20 cellular contexts compared by ENCODE assay signal in the genomic region with DNA sequence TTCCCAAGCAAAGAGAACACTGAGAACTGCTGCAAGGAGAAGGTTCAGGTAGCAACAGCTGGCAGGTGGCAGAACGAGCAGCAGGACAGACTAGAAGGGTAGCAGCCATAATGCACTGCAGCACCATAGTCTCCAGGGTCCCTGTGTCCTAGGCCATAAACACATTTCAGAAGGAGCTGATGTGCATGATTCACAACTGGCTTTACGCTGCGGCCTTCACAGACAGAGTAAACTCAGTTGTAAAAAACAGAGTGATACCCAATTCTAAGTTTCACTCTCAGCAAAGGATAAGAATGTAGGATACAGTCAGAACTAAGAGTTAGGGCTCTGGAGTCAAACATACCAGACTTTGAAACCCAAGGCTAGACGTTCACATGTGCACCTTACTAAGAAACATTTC. TPM values are rescaled to one million over a fixed set of nuclear protein-coding genes. Genes with fewer than 3 reads are reported as not detected.
DNase-seq lines count a peak whose midpoint lies in the region; ATAC-seq and TF ChIP-seq lines count a peak whose summit lies in the region.
"Had no signal": no experiment of that assay in that cellular context is flagged by ENCODE, and none has a peak within 500 bp of the region (broad histone marks: within the 10 kb centered on the region; RNA-seq: fewer than 3 reads in every experiment).

No MANE protein-coding gene starts in this region.

- H3K27ac Mint-ChIP-seq in activated T-cell treated with anti-CD3 and anti-CD28 coated beads, Interleukin-2, amount 50 U/mL, for 72 hours, result peak overlapping the region; percentile 30
- H3K27ac Mint-ChIP-seq: CD4-positive, alpha-beta T cell had no signal

- ATAC-seq in activated T-cell treated with anti-CD3 and anti-CD28 coated beads, Interleukin-2, amount 50 U/mL, for 72 hours (replicated peaks in 1 of 2), result peak; percentile 49 to 70
- ATAC-seq in mucosa of descending colon (peak; percentile 2), thoracic aorta (ENCODE audit: insufficient number of reproducible peaks, low FRiP score, low read depth) (no peak), HG03196 (IDR thresholded peaks at IDR 0.05; ENCODE audit: unreplicated experiment) (no peak)
- ATAC-seq: lower lobe of right lung, natural killer cell, upper lobe of right lung had no signal

- intact Hi-C loops in ascending aorta (cut with DNase I) (no loop called here), mucosa of descending colon (cut with DNase I, micrococcal nuclease) (no loop called here)

- peak overlapping the region; percentile 64 to 84 for H3K27ac ChIP-seq in ascending aorta
- H3K27ac ChIP-seq in thoracic aorta, result peak overlapping the region; percentile 75 to 80
- H3K27ac ChIP-seq: breast epithelium, lower lobe of right lung, upper lobe of right lung had no signal

- TF ChIP-seq CTCF in ascending aorta (IDR thresholded peaks at IDR 0.05), result no peak
- no peak for TF ChIP-seq CTCF in mucosa of descending colon (IDR thresholded peaks at IDR 0.05)
- no peak for TF ChIP-seq CTCF in thoracic aorta (IDR thresholded peaks at IDR 0.05)

- no peaks in the 10 kb centered on the region for H3K9me3 Mint-ChIP-seq in activated T-cell treated with anti-CD3 and anti-CD28 coated beads, Interleukin-2, amount 50 U/mL, for 72 hours
- H3K9me3 Mint-ChIP-seq: activated naive CD4-positive, alpha-beta T cell treated with anti-CD3 and anti-CD28 coated beads, Interleukin-2, amount 50 U/mL, for 72 hours; CD4-positive, alpha-beta T cell; natural killer cell had no signal

- H3K4me1 ChIP-seq in ascending aorta, result peaks cover 33 to 81% of the 10 kb centered on the region in 2 donors
- H3K4me1 ChIP-seq in mucosa of descending colon (ENCODE audit: low read depth), result peaks cover 78% of the 10 kb centered on the region
- peaks cover 57 to 99% of the 10 kb centered on the region in 2 donors for H3K4me1 ChIP-seq in thoracic aorta (ENCODE audit: control insufficient read depth in 1 of 2, low read depth in 2 of 2)

- no peaks in the 10 kb centered on the region for H3K36me3 Mint-ChIP-seq in activated T-cell treated with anti-CD3 and anti-CD28 coated beads, Interleukin-2, amount 50 U/mL, for 72 hours (ENCODE audit: insufficient read depth in 2 of 2)
- H3K36me3 Mint-ChIP-seq: activated naive CD4-positive, alpha-beta T cell treated with anti-CD3 and anti-CD28 coated beads, Interleukin-2, amount 50 U/mL, for 72 hours; natural killer cell had no signal

- H3K36me3 ChIP-seq in ascending aorta (no peaks in the 10 kb centered on the region), mucosa of descending colon (ENCODE audit: low read depth) (no peaks in the 10 kb centered on the region), thoracic aorta (no peaks in the 10 kb centered on the region)
- H3K36me3 ChIP-seq: breast epithelium, lower lobe of right lung, upper lobe of right lung had no signal

- H3K4me3 Mint-ChIP-seq in activated T-cell treated with anti-CD3 and anti-CD28 coated beads, Interleukin-2, amount 50 U/mL, for 72 hours, result no peak overlapping the region
- H3K4me3 Mint-ChIP-seq: CD4-positive, alpha-beta T cell; natural killer cell had no signal

- peaks cover 85% of the 10 kb centered on the region for H3K4me1 Mint-ChIP-seq in activated T-cell treated with anti-CD3 and anti-CD28 coated beads, Interleukin-2, amount 50 U/mL, for 72 hours (ENCODE audit: low read depth)

- H3K4me3 ChIP-seq in ascending aorta (no peak overlapping the region), mucosa of descending colon (no peak overlapping the region), thoracic aorta (no peak overlapping the region)
- H3K4me3 ChIP-seq: breast epithelium, lower lobe of right lung, MG63, upper lobe of right lung had no signal

- peak in 1 of 2 donors; percentile 16 for DNase-seq in activated T-cell treated with anti-CD3 and anti-CD28 coated beads, Interleukin-2, amount 50 U/mL, for 72 hours
- DNase-seq in activated T-cell treated with anti-CD3 and anti-CD28 coated beads, Interleukin-2, amount 50 U/mL, for 1 hour, result no peak
- DNase-seq in ascending aorta (ENCODE audit: low spot score in 2 of 2) (peak in 1 of 2 donors; percentile 15), mucosa of descending colon (no peak), thoracic aorta (ENCODE audit: low spot score) (no peak), NAMALWA (ENCODE audit: low spot score) (no peak), activated gamma-delta T cell treated with Interleukin-2 at 50 U/mL for 16 hours (no peak)
- DNase-seq: activated CD4-positive, alpha-beta T cell treated with anti-CD3 and anti-CD28 coated beads for 4 hours; CD4-positive, alpha-beta T cell; DMS79 treated with DMSO at 0.1 percent for 48 hours; effector memory CD4-positive, alpha-beta T cell; lower lobe of right lung; MG63; natural killer cell; NCI-H187 treated with DMSO at 0.1 percent for 48 hours; T-helper 9 cell; upper lobe of right lung had no signal

- no peaks in the 10 kb centered on the region for H3K27me3 ChIP-seq in ascending aorta
- H3K27me3 ChIP-seq in thoracic aorta (replicated peaks; ENCODE audit: insufficient read depth), result no peaks in the 10 kb centered on the region
- H3K27me3 ChIP-seq: breast epithelium, MG63, upper lobe of right lung had no signal

- H3K27me3 Mint-ChIP-seq in activated T-cell treated with anti-CD3 and anti-CD28 coated beads, Interleukin-2, amount 50 U/mL, for 72 hours (ENCODE audit: low read depth), result no peaks in the 10 kb centered on the region
- H3K27me3 Mint-ChIP-seq: CD4-positive, alpha-beta T cell had no signal

- H3K9me3 ChIP-seq in ascending aorta, result no peaks in the 10 kb centered on the region
- no peaks in the 10 kb centered on the region for H3K9me3 ChIP-seq in mucosa of descending colon
- no peaks in the 10 kb centered on the region for H3K9me3 ChIP-seq in thoracic aorta
- H3K9me3 ChIP-seq: breast epithelium, lower lobe of right lung, MG63, upper lobe of right lung had no signal

RNA-seq across cellular contexts. Expression of gene ARHGAP17, which starts 24.4 kb away (rescaled TPM):
- total RNA-seq in activated T-cell treated with anti-CD3 and anti-CD28 coated beads, Interleukin-2, amount 50 U/mL, for 72 hours, result 10 to 100 TPM; 66.8 to 70.9 TPM
- total RNA-seq in ascending aorta, result 133 TPM
- 100 to 1,000 TPM in 2 of 3 donors, 10 to 100 TPM in 1; 95.4 to 145 (median 111) TPM for total RNA-seq in mucosa of descending colon
- 10 to 100 TPM; 39.0 to 83.2 TPM for total RNA-seq in thoracic aorta

Comparison
In these comparisons a context has a peak if more than half of its experiments do, and no peak if none do; other contexts are left out.
1. ATAC-seq: peak in activated T-cell treated with anti-CD3 and anti-CD28 coated beads, Interleukin-2, amount 50 U/mL, for 72 hours (2 of 2) and mucosa of descending colon (single experiment); none in thoracic aorta (single experiment) and HG03196 (single experiment).